31 cellular contexts compared by ENCODE assay signal in genomic region chr12:65682145-65682544, GRCh38.
"Had no signal": no experiment of that assay in that cellular context is flagged by ENCODE, and none has a peak within 500 bp of the region (broad histone marks: within the 10 kb centered on the region; RNA-seq: fewer than 3 reads in every experiment).

No MANE protein-coding gene starts in this region.

- DNase-seq: activated CD4-positive, alpha-beta memory T cell treated with anti-CD3 and anti-CD28 coated beads for 36 hours; activated CD4-positive, alpha-beta T cell treated with anti-CD3 and anti-CD28 coated beads for 36 hours; activated CD4-positive, alpha-beta T cell treated with anti-CD3 and anti-CD28 coated beads, Interleukin-2, amount 10 ng/mL, durations not matched to agents 24 days and 14 days; activated CD4-positive, CD25-positive, alpha-beta regulatory T cell; activated CD4-positive, CD25-positive, alpha-beta regulatory T cell treated with anti-CD3 and anti-CD28 coated beads, Interleukin-2, amount 50 U/mL, for 72 hours; activated CD8-positive, alpha-beta memory T cell treated with anti-CD3 and anti-CD28 coated beads, Interleukin-2, amount 10 ng/mL, durations not matched to agents 7 days and 5 days; activated CD8-positive, alpha-beta memory T cell treated with anti-CD3 and anti-CD28 coated beads, Interleukin-2, amount 50 U/mL, for 4 hours; activated CD8-positive, alpha-beta T cell treated with anti-CD3 and anti-CD28 coated beads, Interleukin-2, amount 10 ng/mL, durations not matched to agents 7 days and 5 days; activated effector memory CD4-positive, alpha-beta T cell treated with anti-CD3 and anti-CD28 coated beads, Interleukin-2, amount 50 U/mL, for 16 hours; activated naive CD4-positive, alpha-beta T cell treated with anti-CD3 and anti-CD28 coated beads for 36 hours; activated naive CD8-positive, alpha-beta T cell treated with anti-CD3 and anti-CD28 coated beads for 36 hours; activated naive CD8-positive, alpha-beta T cell treated with anti-CD3 and anti-CD28 coated beads, Interleukin-2, amount 50 U/mL, for 24 hours; activated T-cell treated with anti-CD3 and anti-CD28 coated beads, Interleukin-2, amount 50 U/mL, for 1 hour; activated T-cell treated with anti-CD3 and anti-CD28 coated beads, Interleukin-2, amount 50 U/mL, for 48 hours; adrenal gland; amygdala; aorta; body of pancreas; central memory CD4-positive, alpha-beta T cell; cerebellar nuclear complex; colonic mucosa; effector CD8-positive, alpha-beta T cell; esophagus squamous epithelium; foreskin melanocyte; heart right ventricle; T-helper 2 cell had no signal

- H3K27ac ChIP-seq: adrenal gland, body of pancreas, cardiac muscle cell, colonic mucosa, epithelial cell of prostate, esophagus squamous epithelium, gastroesophageal sphincter, heart right ventricle had no signal

- FAIRE-seq: endometrium, endothelial cell of umbilical vein had no signal

- H3K36me3 ChIP-seq: adrenal gland, cardiac muscle cell, colonic mucosa, esophagus squamous epithelium, gastroesophageal sphincter, heart right ventricle had no signal

- H3K4me3 ChIP-seq: adrenal gland, body of pancreas, cardiac muscle cell, colonic mucosa, esophagus squamous epithelium, gastroesophageal sphincter, heart right ventricle had no signal

- H3K4me1 ChIP-seq: adrenal gland, body of pancreas, colonic mucosa, esophagus squamous epithelium, gastroesophageal sphincter, heart right ventricle had no signal

- H3K27me3 ChIP-seq: adrenal gland, body of pancreas, cardiac muscle cell, colonic mucosa, gastroesophageal sphincter, heart right ventricle had no signal

- ATAC-seq: activated CD4-positive, alpha-beta T cell treated with anti-CD3 and anti-CD28 coated beads for 36 hours; activated CD8-positive, alpha-beta memory T cell treated with anti-CD3 and anti-CD28 coated beads, Interleukin-2, amount 10 ng/mL, durations not matched to agents 7 days and 5 days; activated CD8-positive, alpha-beta T cell treated with anti-CD3 and anti-CD28 coated beads, Interleukin-2, amount 10 ng/mL, durations not matched to agents 7 days and 5 days; activated naive CD8-positive, alpha-beta T cell treated with anti-CD3 and anti-CD28 coated beads, Interleukin-2, amount 50 U/mL, for 24 hours; body of pancreas; gastroesophageal sphincter; heart right ventricle had no signal

- H3K9me3 ChIP-seq: adrenal gland, body of pancreas, colonic mucosa, esophagus squamous epithelium, gastroesophageal sphincter had no signal
